ENCODE assay signal across 16 cellular contexts in genomic region chr11:107844041-107844440, GRCh38. TPM values are rescaled to one million over a fixed set of nuclear protein-coding genes. Genes with fewer than 3 reads are reported as not detected.
A peak's percentile ranks its signal among the peaks of the same experiment; 100 is the strongest.
DNase-seq lines count a peak whose midpoint lies in the region; ATAC-seq and TF ChIP-seq lines count a peak whose summit lies in the region.
"Had no signal": no experiment of that assay in that cellular context is flagged by ENCODE, and none has a peak within 500 bp of the region (broad histone marks: within the 10 kb centered on the region; RNA-seq: fewer than 3 reads in every experiment).

No MANE protein-coding gene starts in this region.

- no peak for TF ChIP-seq EP300 in sigmoid colon (IDR thresholded peaks at IDR 0.05)

- intact Hi-C loops in Panc1 (cut with micrococcal nuclease; ENCODE audit: unreplicated experiment): no loop called here
- intact Hi-C loops in sigmoid colon (cut with DNase I): no loop called here

- peaks cover 50% of the 10 kb centered on the region for H3K4me1 Mint-ChIP-seq in activated CD8-positive, alpha-beta memory T cell treated with anti-CD3 and anti-CD28 coated beads, Interleukin-2, amount 10 ng/mL, durations not matched to agents 7 days and 5 days

- H3K27me3 Mint-ChIP-seq in activated CD8-positive, alpha-beta memory T cell treated with anti-CD3 and anti-CD28 coated beads, Interleukin-2, amount 10 ng/mL, durations not matched to agents 7 days and 5 days: no peaks in the 10 kb centered on the region
- H3K27me3 Mint-ChIP-seq: central memory CD8-positive, alpha-beta T cell had no signal

- no peak overlapping the region for H3K27ac Mint-ChIP-seq in activated CD8-positive, alpha-beta memory T cell treated with anti-CD3 and anti-CD28 coated beads, Interleukin-2, amount 10 ng/mL, durations not matched to agents 7 days and 5 days
- H3K27ac Mint-ChIP-seq: T-helper 1 cell treated with Interleukin-12 subunit alpha and Interleukin-12 subunit beta and Interleukin-4 antibody, amounts not matched to agents 30 μg/mL and 1 μg/mL, for 36 hours had no signal

- no peak for TF ChIP-seq CTCF in Panc1 (IDR thresholded peaks at IDR 0.05)
- no peak for TF ChIP-seq CTCF in sigmoid colon (IDR thresholded peaks at IDR 0.05)

- TF ChIP-seq POLR2A in sigmoid colon (IDR thresholded peaks at IDR 0.05): no peak

- in situ Hi-C loops in Panc1 (cut with HindIII; ENCODE audit: low pct_unique_long_range_greater_than_20kb, low sequenced_read_pairs): no loop called here

- H3K9me3 ChIP-seq in Panc1 (ENCODE audit: control insufficient read depth, insufficient read depth, low read depth, low read length) (no peaks in the 10 kb centered on the region), sigmoid colon (no peaks in the 10 kb centered on the region)
- H3K9me3 ChIP-seq: testis had no signal

- ATAC-seq in activated CD8-positive, alpha-beta memory T cell treated with anti-CD3 and anti-CD28 coated beads, Interleukin-2, amount 10 ng/mL, durations not matched to agents 7 days and 5 days: no peak
- ATAC-seq in Panc1 (peak; percentile 58), HG03045 (IDR thresholded peaks at IDR 0.05; ENCODE audit: unreplicated experiment) (no peak)

- CTCF ChIA-PET in activated CD8-positive, alpha-beta memory T cell treated with anti-CD3 and anti-CD28 coated beads, Interleukin-2, amount 10 ng/mL, durations not matched to agents 7 days and 5 days (lab: Charles Lee): interaction anchor here (0.9 kb wide), 1 partner anchor 15 kb away, joined by 6 read pairs; no protein-coding TSS in a partner anchor
- CTCF ChIA-PET in Panc1 (lab: Charles Lee): no interaction called here

- no peak overlapping the region for H3K4me3 ChIP-seq in Panc1 (ENCODE audit: low read depth in 2 of 2, low read length in 2 of 2)
- no peak overlapping the region for H3K4me3 ChIP-seq in sigmoid colon
- H3K4me3 ChIP-seq: testis had no signal

- peak; percentile 47 for DNase-seq in activated CD8-positive, alpha-beta memory T cell treated with anti-CD3 and anti-CD28 coated beads for 24 hours
- no peak for DNase-seq in activated CD8-positive, alpha-beta memory T cell treated with anti-CD3 and anti-CD28 coated beads, Interleukin-2, amount 10 ng/mL, durations not matched to agents 7 days and 5 days
- DNase-seq in Panc1 (ENCODE audit: low read depth, low spot score): no peak
- DNase-seq in dermis blood vessel endothelial cell: peak; percentile 48
- peak; percentile 82 for DNase-seq in renal cortical epithelial cell (ENCODE audit: low read depth)
- DNase-seq in sigmoid colon: no peak
- DNase-seq in NCI-H82 (lab: John Stamatoyannopoulos, UW): no peak
- DNase-seq: activated CD4-positive, alpha-beta T cell treated with anti-CD3 and anti-CD28 coated beads for 48 hours; activated effector memory CD4-positive, alpha-beta T cell treated with Interleukin-2 at 50 U/mL for 16 hours; NCI-H1092 treated with DMSO at 0.1 percent for 48 hours; NCI-H345; occipital lobe; testis had no signal

- POLR2A ChIA-PET in Panc1 (lab: Charles Lee): interaction anchor here (0.6 kb wide), 1 partner anchor 822 kb away, joined by 3 read pairs; no protein-coding TSS in a partner anchor

- H3K27ac ChIP-seq in Panc1 (ENCODE audit: low read length) (peak overlapping the region; percentile 100), sigmoid colon (no peak overlapping the region)
- H3K27ac ChIP-seq: testis had no signal

- H3K9me3 Mint-ChIP-seq in activated CD8-positive, alpha-beta memory T cell treated with anti-CD3 and anti-CD28 coated beads, Interleukin-2, amount 10 ng/mL, durations not matched to agents 7 days and 5 days (ENCODE audit: low read depth): no peaks in the 10 kb centered on the region
- H3K9me3 Mint-ChIP-seq: central memory CD8-positive, alpha-beta T cell; T-helper 1 cell treated with Interleukin-12 subunit alpha and Interleukin-12 subunit beta and Interleukin-4 antibody, amounts not matched to agents 30 μg/mL and 1 μg/mL, for 36 hours had no signal

- 96 to 98% methylated on average over 7 of the region's 7 CpGs for WGBS in sigmoid colon, 2 donors

- BruUV-seq in Panc1 (replicated peaks; lab: Mats Ljungman, UMichigan): no TSS peak

- H3K27me3 ChIP-seq in Panc1 (ENCODE audit: control insufficient read depth, insufficient read depth, low read length) (no peaks in the 10 kb centered on the region), sigmoid colon (no peaks in the 10 kb centered on the region)
- H3K27me3 ChIP-seq: testis had no signal

- H3K36me3 ChIP-seq in Panc1 (ENCODE audit: control insufficient read depth, insufficient read depth, low read length) (no peaks in the 10 kb centered on the region), sigmoid colon (no peaks in the 10 kb centered on the region)

- H3K36me3 Mint-ChIP-seq in activated CD8-positive, alpha-beta memory T cell treated with anti-CD3 and anti-CD28 coated beads, Interleukin-2, amount 10 ng/mL, durations not matched to agents 7 days and 5 days: peaks cover 12% of the 10 kb centered on the region

- H3K4me3 Mint-ChIP-seq in activated CD8-positive, alpha-beta memory T cell treated with anti-CD3 and anti-CD28 coated beads, Interleukin-2, amount 10 ng/mL, durations not matched to agents 7 days and 5 days: no peak overlapping the region
- H3K4me3 Mint-ChIP-seq: central memory CD8-positive, alpha-beta T cell; T-helper 1 cell treated with Interleukin-12 subunit alpha and Interleukin-12 subunit beta and Interleukin-4 antibody, amounts not matched to agents 30 μg/mL and 1 μg/mL, for 36 hours had no signal

- peaks cover 70% of the 10 kb centered on the region for H3K4me1 ChIP-seq in Panc1 (ENCODE audit: control insufficient read depth, insufficient read depth, low read length)
- H3K4me1 ChIP-seq in sigmoid colon: peaks cover 0 to 18% (median 16%) of the 10 kb centered on the region in 4 donors
- H3K4me1 ChIP-seq: testis had no signal

RNA-seq across cellular contexts. Expression of gene SLC35F2, which starts 14.5 kb away (rescaled TPM):
- 10 to 100 TPM in 1 of 2 experiments, 1 to 10 TPM in 1; 9.8 to 26.2 TPM for total RNA-seq in activated CD8-positive, alpha-beta memory T cell treated with anti-CD3 and anti-CD28 coated beads, Interleukin-2, amount 10 ng/mL, durations not matched to agents 7 days and 5 days
- total RNA-seq in Panc1 (2021; ENCODE audit: unreplicated experiment) (89.4 TPM), dermis blood vessel endothelial cell (58.5 and 74.1 TPM in 2 replicates), renal cortical epithelial cell (69.4 and 95.3 TPM in 2 replicates), sigmoid colon (1 to 10 TPM in 3 of 4 donors, under 1 TPM in 1; 0.83 to 9.3 (median 3.7) TPM)
- polyA plus RNA-seq in Panc1 (2012; ENCODE audit: insufficient read length): 63.3 TPM
- 10 to 100 TPM in 1 of 3 donors, 1 to 10 TPM in 2; 3.7 to 15.4 (median 6.0) TPM for polyA plus RNA-seq in sigmoid colon

Comparison
In these comparisons a context has a peak if more than half of its experiments do, and no peak if none do; other contexts are left out.
1. DNase-seq: peak in activated CD8-positive, alpha-beta memory T cell treated with anti-CD3 and anti-CD28 coated beads for 24 hours (single experiment), dermis blood vessel endothelial cell (single experiment) and renal cortical epithelial cell (single experiment); none in activated CD8-positive, alpha-beta memory T cell treated with anti-CD3 and anti-CD28 coated beads, Interleukin-2, amount 10 ng/mL, durations not matched to agents 7 days and 5 days (single experiment), Panc1 (single experiment), sigmoid colon (single experiment) and NCI-H82 (single experiment).